ENCODE assay signal across 1 cellular context in genomic region chr4:53716471-53717063, GRCh38.
TF ChIP-seq lines count a peak whose summit lies in the region.

No MANE protein-coding gene starts in this region.

TF ChIP-seq in K562, 482 proteins besides CTCF, POLR2A, EP300 and RAD21:
- TF ChIP-seq SMARCB1 (IDR thresholded peaks at IDR 0.05; ENCODE audit: insufficient read length, low read depth) (no peak), ZFPM2 (CRISPR knock-in tag; IDR thresholded peaks at IDR 0.05) (no peak), NEUROD1 (IDR thresholded peaks at IDR 0.05; ENCODE audit: borderline replicate concordance, low read depth, low read length, partially characterized antibody) (no peak)
